1 cellular context compared by ENCODE assay signal in genomic region chr3:193563999-193564398, GRCh38.
TF ChIP-seq lines count a peak whose summit lies in the region.

No MANE protein-coding gene starts in this region.

TF ChIP-seq in endothelial cell of umbilical vein, 7 proteins besides CTCF, POLR2A, EP300 and RAD21:
- no peak for TF ChIP-seq FOS (IDR thresholded peaks at IDR 0.05; ENCODE audit: borderline replicate concordance, insufficient read depth, low read length)
- TF ChIP-seq JUN (IDR thresholded peaks at IDR 0.05; ENCODE audit: borderline replicate concordance, insufficient read depth, insufficient read length, low read depth) = no peak
- TF ChIP-seq MYC (IDR thresholded peaks at IDR 0.05; ENCODE audit: low read depth, low read length) = no peak
- no peak for TF ChIP-seq POLR2AphosphoS5 (IDR thresholded peaks at IDR 0.05; ENCODE audit: insufficient read depth, low read depth, low read length)
- no peak for TF ChIP-seq EZH2 (IDR thresholded peaks at IDR 0.05; ENCODE audit: borderline replicate concordance, low read depth, low read length, severe bottlenecking)
- TF ChIP-seq GATA2 (IDR thresholded peaks at IDR 0.05; ENCODE audit: insufficient read depth, insufficient read length, low read depth, low read length) = no peak
- TF ChIP-seq, protein P1, sequence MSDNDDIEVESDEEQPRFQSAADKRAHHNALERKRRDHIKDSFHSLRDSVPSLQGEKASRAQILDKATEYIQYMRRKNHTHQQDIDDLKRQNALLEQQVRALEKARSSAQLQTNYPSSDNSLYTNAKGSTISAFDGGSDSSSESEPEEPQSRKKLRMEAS (IDR thresholded peaks at IDR 0.05; ENCODE audit: insufficient read depth, insufficient read length) = no peak
